Comparison of ENCODE assay signal across 8 cellular contexts in genomic region chr9:128072144-128073021, GRCh38. TPM values are rescaled to one million over a fixed set of nuclear protein-coding genes. Genes with fewer than 3 reads are reported as not detected.
DNase-seq lines count a peak whose midpoint lies in the region; ATAC-seq and TF ChIP-seq lines count a peak whose summit lies in the region.

No MANE protein-coding gene starts in this region.

- peaks cover 16% of the 10 kb centered on the region for H3K4me1 Mint-ChIP-seq in activated T-helper 17 cell treated with anti-CD3 and anti-CD28 coated beads, Interleukin-2, amount 50 U/mL, for 72 hours
- H3K4me1 Mint-ChIP-seq in neural progenitor cell: peaks cover 25% of the 10 kb centered on the region

- WGBS in tibial nerve, 2 donors: 1 to 5% methylated on average over 5 of the region's 5 CpGs

- H3K27ac Mint-ChIP-seq in activated T-helper 17 cell treated with anti-CD3 and anti-CD28 coated beads, Interleukin-2, amount 50 U/mL, for 72 hours: peak overlapping the region; percentile 90
- H3K27ac Mint-ChIP-seq in neural progenitor cell: peak overlapping the region; percentile 61

- no peaks in the 10 kb centered on the region for H3K36me3 ChIP-seq in neural progenitor cell
- H3K36me3 ChIP-seq in tibial nerve: no peaks in the 10 kb centered on the region

- peak overlapping the region; percentile 5 for H3K4me2 ChIP-seq in neural progenitor cell

- peaks cover 10% of the 10 kb centered on the region for H4K20me1 ChIP-seq in neural progenitor cell (ENCODE audit: low read depth)

- H3K4me3 ChIP-seq in fibroblast of the aortic adventitia (ENCODE audit: low read depth, low read length) (peak overlapping the region; percentile 31), neural progenitor cell (no peak overlapping the region), tibial nerve (peak overlapping the region in 2 of 4 donors; percentile 10 to 12)

- H3K9me3 Mint-ChIP-seq in activated T-helper 17 cell treated with anti-CD3 and anti-CD28 coated beads, Interleukin-2, amount 50 U/mL, for 72 hours: no peaks in the 10 kb centered on the region
- H3K9me3 Mint-ChIP-seq in neural progenitor cell: no peaks in the 10 kb centered on the region

- no peaks in the 10 kb centered on the region for H3K27me3 ChIP-seq in neural progenitor cell
- no peaks in the 10 kb centered on the region for H3K27me3 ChIP-seq in tibial nerve

- H3K9me3 ChIP-seq in neural progenitor cell (ENCODE audit: low read depth) (no peaks in the 10 kb centered on the region), tibial nerve (no peaks in the 10 kb centered on the region)

- H3K27me3 Mint-ChIP-seq in activated T-helper 17 cell treated with anti-CD3 and anti-CD28 coated beads, Interleukin-2, amount 50 U/mL, for 72 hours: no peaks in the 10 kb centered on the region
- H3K27me3 Mint-ChIP-seq in neural progenitor cell (ENCODE audit: insufficient read depth, low read depth): peaks cover 2% of the 10 kb centered on the region

- H3K79me2 ChIP-seq in neural progenitor cell (ENCODE audit: low read depth): peaks cover 85% of the 10 kb centered on the region

- TF ChIP-seq EP300 in tibial nerve (IDR thresholded peaks at IDR 0.05): peak; percentile 79 to 86

- no peak overlapping the region for H3K9ac ChIP-seq in neural progenitor cell

- H3K4me3 Mint-ChIP-seq in activated T-helper 17 cell treated with anti-CD3 and anti-CD28 coated beads, Interleukin-2, amount 50 U/mL, for 72 hours: no peak overlapping the region
- no peak overlapping the region for H3K4me3 Mint-ChIP-seq in neural progenitor cell

- no peak for ATAC-seq in activated T-helper 17 cell treated with anti-CD3 and anti-CD28 coated beads, Interleukin-2, amount 50 U/mL, for 72 hours (replicated peaks)
- no peak for ATAC-seq in GM18870 (IDR thresholded peaks at IDR 0.05; ENCODE audit: unreplicated experiment)

- H3K27ac ChIP-seq in neural progenitor cell (no peak overlapping the region), tibial nerve (peak overlapping the region; percentile 70 to 96 (median 83))

- no peak overlapping the region for H2AFZ ChIP-seq in neural progenitor cell (replicated peaks)

- peaks cover 39% of the 10 kb centered on the region for H3K36me3 Mint-ChIP-seq in activated T-helper 17 cell treated with anti-CD3 and anti-CD28 coated beads, Interleukin-2, amount 50 U/mL, for 72 hours (ENCODE audit: low read depth)
- peaks cover under 1% of the 10 kb centered on the region for H3K36me3 Mint-ChIP-seq in neural progenitor cell

- H3K4me1 ChIP-seq in neural progenitor cell (peaks cover 23% of the 10 kb centered on the region), tibial nerve (peaks cover 0 to 75% (median 48%) of the 10 kb centered on the region in 4 donors)

- DNase-seq in NCI-H524 (lab: John Stamatoyannopoulos, UW) (peak; percentile 29 to 69), NCI-H524 treated with DMSO at 0.1 percent for 48 hours (lab: John Stamatoyannopoulos, UW) (no peak), NOMO-1 treated with dmso at 0.1 percent for 144 hours (lab: John Stamatoyannopoulos, UW; ENCODE audit: unreplicated experiment) (peak; percentile 74), fibroblast of the aortic adventitia (ENCODE audit: low read depth) (peak; percentile 89), neural progenitor cell (ENCODE audit: low spot score) (no peak), tibial nerve (ENCODE audit: low spot score in 2 of 2) (peak; percentile 85 to 96)

- H3F3A ChIP-seq in neural progenitor cell (ENCODE audit: low read depth): peaks cover 29% of the 10 kb centered on the region

- TF ChIP-seq CTCF in fibroblast of the aortic adventitia (IDR thresholded peaks at IDR 0.05; ENCODE audit: insufficient read depth, low read length) (no peak), neural progenitor cell (IDR thresholded peaks at IDR 0.05) (no peak), tibial nerve (IDR thresholded peaks at IDR 0.05) (no peak)

- no peak for TF ChIP-seq POLR2A in tibial nerve (IDR thresholded peaks at IDR 0.05)

RNA-seq across cellular contexts. Expression of gene SLC25A25, which starts 4.4 kb away (rescaled TPM):
- 10 to 100 TPM; 10.8 to 12.7 TPM for total RNA-seq in activated T-helper 17 cell treated with anti-CD3 and anti-CD28 coated beads, Interleukin-2, amount 50 U/mL, for 72 hours
- total RNA-seq in fibroblast of the aortic adventitia (ENCODE audit: low replicate concordance): 15.2 and 20.2 TPM in 2 replicates
- 8.5 and 15.7 TPM in 2 replicates for total RNA-seq in neural progenitor cell (ENCODE audit: low replicate concordance)
- 10 to 100 TPM; 23.4 to 29.7 (median 27.2) TPM for total RNA-seq in tibial nerve

RNA-seq across cellular contexts. Expression of gene NAIF1, which starts 5.3 kb away (rescaled TPM):
- 10 to 100 TPM in 1 of 2 donors, 1 to 10 TPM in 1; 9.0 to 15.0 TPM for total RNA-seq in activated T-helper 17 cell treated with anti-CD3 and anti-CD28 coated beads, Interleukin-2, amount 50 U/mL, for 72 hours
- total RNA-seq in fibroblast of the aortic adventitia (ENCODE audit: low replicate concordance) (6.0 and 7.5 TPM in 2 replicates), neural progenitor cell (ENCODE audit: low replicate concordance) (8.4 and 9.5 TPM in 2 replicates), tibial nerve (10 to 100 TPM in 1 of 4 donors, 1 to 10 TPM in 3; 5.4 to 11.2 (median 8.1) TPM)

RNA-seq across cellular contexts. Expression of gene PTGES2, which starts 55.1 kb away (rescaled TPM):
- total RNA-seq in activated T-helper 17 cell treated with anti-CD3 and anti-CD28 coated beads, Interleukin-2, amount 50 U/mL, for 72 hours: 10 to 100 TPM; 15.3 to 32.3 TPM
- total RNA-seq in fibroblast of the aortic adventitia (ENCODE audit: low replicate concordance): 33.9 and 40.8 TPM in 2 replicates
- 25.7 and 61.2 TPM in 2 replicates for total RNA-seq in neural progenitor cell (ENCODE audit: low replicate concordance)
- 100 to 1,000 TPM in 1 of 4 donors, 10 to 100 TPM in 3; 68.9 to 180 (median 74.7) TPM for total RNA-seq in tibial nerve

Comparison
In these comparisons a context has a peak if more than half of its experiments do, and no peak if none do; other contexts are left out.
1. DNase-seq: peak in NCI-H524 (2 of 2), NOMO-1 treated with dmso at 0.1 percent for 144 hours (single experiment), fibroblast of the aortic adventitia (single experiment) and tibial nerve (2 of 2); none in NCI-H524 treated with DMSO at 0.1 percent for 48 hours (single experiment) and neural progenitor cell (single experiment).